ENCODE assay signal across 21 cellular contexts in the genomic region with DNA sequence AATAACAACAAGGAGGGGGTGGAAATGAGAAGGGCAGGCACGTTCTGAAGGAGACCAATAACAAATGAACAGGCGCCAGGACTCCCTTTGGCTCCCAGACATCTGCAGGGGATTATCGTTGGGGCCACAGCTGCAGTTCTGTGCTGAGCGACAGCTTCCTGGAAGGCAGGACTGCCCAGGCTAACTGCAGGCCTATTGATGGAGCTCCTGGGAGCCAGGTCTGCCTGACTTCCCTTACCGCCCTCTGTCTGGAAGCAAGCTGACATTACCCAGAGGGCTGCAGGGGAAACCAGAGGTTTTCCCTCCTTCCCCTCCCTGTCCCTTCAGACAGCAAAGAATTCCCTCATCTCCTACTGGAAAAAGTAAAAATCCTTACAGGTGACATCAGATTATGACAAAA. TPM values are rescaled to one million over a fixed set of nuclear protein-coding genes. Genes with fewer than 3 reads are reported as not detected.
"Had no signal": no experiment of that assay in that cellular context is flagged by ENCODE, and none has a peak within 500 bp of the region (broad histone marks: within the 10 kb centered on the region; RNA-seq: fewer than 3 reads in every experiment).

No MANE protein-coding gene starts in this region.

- H3K27me3 ChIP-seq: ovary, testis had no signal

- H3K9me3 ChIP-seq: adrenal gland, colonic mucosa, gastroesophageal sphincter, ovary, testis had no signal

- H3K27ac Mint-ChIP-seq: activated B cell treated with CpG ODN at 0.5 μM for 24 hours; activated naive CD4-positive, alpha-beta T cell treated with anti-CD3 and anti-CD28 coated beads, Interleukin-2, amount 10 ng/mL, durations not matched to agents 7 days and 5 days; activated T-helper 2 cell treated with anti-CD3 and anti-CD28 coated beads, Interferon-gamma antibody, Interleukin-2, Interleukin-4, amounts not matched to agents 10 μg/mL and 5 μg/mL and 100 μg/mL, durations not matched to agents 14 hours and 24 hours and 36 hours; nephron progenitor cell; stimulated activated naive CD8-positive, alpha-beta T cell treated with anti-CD3 and anti-CD28 coated beads, Interleukin-15, Interleukin-2, amounts not matched to agents 100 ng/mL and 50 ng/mL, for 24 hours had no signal

- H3K4me1 Mint-ChIP-seq: nephron progenitor cell had no signal

- H3K36me3 Mint-ChIP-seq: activated naive CD4-positive, alpha-beta T cell treated with anti-CD3 and anti-CD28 coated beads, Interleukin-2, amount 10 ng/mL, durations not matched to agents 7 days and 5 days had no signal

- H3K27ac ChIP-seq: adrenal gland, colonic mucosa, epithelial cell of prostate, gastroesophageal sphincter, ovary, testis had no signal

- DNase-seq: activated B cell treated with CpG ODN at 0.5 μM for 24 hours; activated CD4-positive, alpha-beta T cell treated with anti-CD3 and anti-CD28 coated beads, Interleukin-2, amount 50 U/mL, for 1 hour; activated naive CD4-positive, alpha-beta T cell treated with anti-CD3 and anti-CD28 coated beads, Interleukin-2, amount 10 ng/mL, durations not matched to agents 7 days and 5 days; adrenal gland; caudate nucleus; colonic mucosa; effector CD8-positive, alpha-beta T cell; kidney glomerular epithelial cell; mesendoderm; nephron progenitor cell; ovary; stimulated activated CD4-positive, alpha-beta T cell treated with anti-CD3 and anti-CD28 coated beads, Interleukin-15, amount 100 ng/mL, for 24 hours; stimulated activated CD4-positive, alpha-beta T cell treated with anti-CD3 and anti-CD28 coated beads, Interleukin-4, amount 100 ng/mL, for 24 hours; testis had no signal

- ATAC-seq: gastroesophageal sphincter had no signal

- H3K4me3 Mint-ChIP-seq: activated B cell treated with CpG ODN at 0.5 μM for 24 hours; activated naive CD4-positive, alpha-beta T cell treated with anti-CD3 and anti-CD28 coated beads, Interleukin-2, amount 10 ng/mL, durations not matched to agents 7 days and 5 days; nephron progenitor cell; stimulated activated naive CD8-positive, alpha-beta T cell treated with anti-CD3 and anti-CD28 coated beads, Interleukin-15, Interleukin-2, amounts not matched to agents 100 ng/mL and 50 ng/mL, for 24 hours had no signal

- H3K4me3 ChIP-seq: adrenal gland, colonic mucosa, gastroesophageal sphincter, ovary, testis had no signal

- H3K36me3 ChIP-seq: adrenal gland, colonic mucosa, gastroesophageal sphincter, ovary had no signal

- H3K9me3 Mint-ChIP-seq: activated B cell treated with CpG ODN at 0.5 μM for 24 hours; activated naive CD4-positive, alpha-beta T cell treated with anti-CD3 and anti-CD28 coated beads, Interleukin-2, amount 10 ng/mL, durations not matched to agents 7 days and 5 days; activated T-helper 2 cell treated with anti-CD3 and anti-CD28 coated beads, Interferon-gamma antibody, Interleukin-2, Interleukin-4, amounts not matched to agents 10 μg/mL and 5 μg/mL and 100 μg/mL, durations not matched to agents 14 hours and 24 hours and 36 hours; nephron progenitor cell; stimulated activated naive CD8-positive, alpha-beta T cell treated with anti-CD3 and anti-CD28 coated beads, Interleukin-15, Interleukin-2, amounts not matched to agents 100 ng/mL and 50 ng/mL, for 24 hours had no signal

- H3K4me1 ChIP-seq: colonic mucosa, testis had no signal

RNA-seq across cellular contexts. Expression of a gene that starts 5.0 kb away (rescaled TPM):
- total RNA-seq: activated B cell treated with CpG ODN at 0.5 μM for 24 hours; activated CD8-positive, alpha-beta memory T cell treated with anti-CD3 and anti-CD28 coated beads for 36 hours; liver; skeletal muscle tissue had no signal
